ENCODE assay signal across 8 cellular contexts in the genomic region with DNA sequence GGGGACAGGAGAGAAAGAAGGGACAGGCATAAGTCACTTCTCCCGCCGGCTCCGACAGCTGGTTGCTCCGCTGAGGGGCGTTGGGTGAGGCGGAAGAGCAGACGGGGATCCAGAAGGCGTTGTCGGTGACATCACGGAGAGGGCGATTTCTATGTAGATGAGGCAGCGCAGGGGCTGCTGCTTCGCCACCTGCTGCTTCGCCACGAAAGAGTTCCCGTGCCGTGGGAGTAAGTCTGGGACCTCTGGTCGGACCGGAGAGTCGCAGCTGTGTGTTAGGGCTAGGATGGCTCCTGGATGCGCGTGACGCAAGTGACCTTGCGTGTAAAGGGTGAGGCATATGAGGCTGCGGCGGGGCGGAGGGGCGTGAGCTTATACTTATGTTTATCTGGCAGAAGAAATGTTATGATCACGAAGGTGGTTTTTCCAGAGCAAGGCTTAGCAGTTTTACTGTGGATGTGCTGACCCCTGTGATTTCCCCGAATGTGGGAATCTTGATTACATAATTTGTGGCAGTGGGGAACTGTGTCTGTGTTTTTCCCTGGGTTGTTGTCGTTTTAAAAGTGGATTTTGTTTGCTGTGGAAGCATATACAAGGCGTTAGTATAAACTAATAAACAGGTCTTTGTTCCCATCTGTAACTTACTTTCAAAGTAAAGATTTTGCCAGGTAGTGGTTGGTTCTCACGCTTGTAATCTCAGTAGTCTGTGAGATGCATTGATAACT. TPM values are rescaled to one million over a fixed set of nuclear protein-coding genes. Genes with fewer than 3 reads are reported as not detected.
DNase-seq lines count a peak whose midpoint lies in the region; ATAC-seq lines count a peak whose summit lies in the region.
"Not testable (repeated sequence)": the region's sequence is repeated elsewhere in the genome, so short reads cannot be mapped to it uniquely, and the experiment has no call there.

No MANE protein-coding gene starts in this region.

- not testable (repeated sequence) for H3K9me3 Mint-ChIP-seq in IgD-negative memory B cell; natural killer cell treated with Interleukin-12 subunit alpha and Interleukin-12 subunit beta and Interleukin-15 and Interleukin-18, amount 100 ng/mL, for 72 hours

- H3K27ac Mint-ChIP-seq in IgD-negative memory B cell, result peak overlapping the region; percentile 92 to 100 (median 99)
- H3K27ac Mint-ChIP-seq in natural killer cell treated with Interleukin-12 subunit alpha and Interleukin-12 subunit beta and Interleukin-15 and Interleukin-18, amount 100 ng/mL, for 72 hours, result peak overlapping the region; percentile 96 to 99

- H3K4me1 Mint-ChIP-seq in IgD-negative memory B cell, result peaks cover 5 to 15% (median 14%) of the 10 kb centered on the region in 3 donors
- peaks cover 13 to 14% of the 10 kb centered on the region in 2 donors for H3K4me1 Mint-ChIP-seq in natural killer cell treated with Interleukin-12 subunit alpha and Interleukin-12 subunit beta and Interleukin-15 and Interleukin-18, amount 100 ng/mL, for 72 hours (ENCODE audit: low read depth in 2 of 2)

- H3K4me3 Mint-ChIP-seq in IgD-negative memory B cell, result peak overlapping the region; percentile 79 to 98 (median 92)
- H3K4me3 Mint-ChIP-seq in natural killer cell treated with Interleukin-12 subunit alpha and Interleukin-12 subunit beta and Interleukin-15 and Interleukin-18, amount 100 ng/mL, for 72 hours, result peak overlapping the region; percentile 90

- peak; percentile 83 for ATAC-seq in GM21717 (IDR thresholded peaks at IDR 0.05; ENCODE audit: unreplicated experiment)
- peak; percentile 87 to 88 for ATAC-seq in natural killer cell treated with Interleukin-12 subunit alpha and Interleukin-12 subunit beta and Interleukin-15 and Interleukin-18, amount 100 ng/mL, for 72 hours

- not testable (repeated sequence) for H3K27me3 Mint-ChIP-seq in IgD-negative memory B cell; natural killer cell treated with Interleukin-12 subunit alpha and Interleukin-12 subunit beta and Interleukin-15 and Interleukin-18, amount 100 ng/mL, for 72 hours

- not testable (repeated sequence) for H3K36me3 Mint-ChIP-seq in IgD-negative memory B cell; natural killer cell treated with Interleukin-12 subunit alpha and Interleukin-12 subunit beta and Interleukin-15 and Interleukin-18, amount 100 ng/mL, for 72 hours

- peak; percentile 51 for DNase-seq in DMS153 treated with DMSO at 0.1 percent for 48 hours (lab: John Stamatoyannopoulos, UW; ENCODE audit: unreplicated experiment)
- peak; percentile 91 for DNase-seq in SHP77 treated with DMSO at 0.1 percent for 48 hours (lab: John Stamatoyannopoulos, UW)
- peak; percentile 91 for DNase-seq in activated effector memory CD4-positive, alpha-beta T cell treated with anti-CD3 and anti-CD28 coated beads, Interleukin-2, amount 50 U/mL, for 16 hours
- peak; percentile 36 for DNase-seq in fibroblast of the conjunctiva (ENCODE audit: low read depth)
- peak; percentile 85 for DNase-seq in natural killer cell treated with Interleukin-12 subunit alpha and Interleukin-12 subunit beta and Interleukin-15 and Interleukin-18, amount 100 ng/mL, for 72 hours (ENCODE audit: low spot score)
- DNase-seq in stimulated activated CD8-positive, alpha-beta memory T cell treated with anti-CD3 and anti-CD28 coated beads, Interleukin-7, amount 100 ng/mL, for 1 hour (ENCODE audit: low read depth in 2 of 2), result peak; percentile 41 to 47

RNA-seq across cellular contexts. Expression of a gene that starts 52.8 kb away (rescaled TPM):
- not detected for polyA plus RNA-seq in IgD-negative memory B cell
- not detected for total RNA-seq in natural killer cell treated with Interleukin-12 subunit alpha and Interleukin-12 subunit beta and Interleukin-15 and Interleukin-18, amount 100 ng/mL, for 72 hours

Comparison
In these comparisons a context has a peak if more than half of its experiments do, and no peak if none do; other contexts are left out.
1. Peak in every context shown above with its lines: DNase-seq and ATAC-seq.
2. DNase-seq: peak in every context shown above with its lines; median percentile 91 in SHP77 treated with DMSO at 0.1 percent for 48 hours; 91 in activated effector memory CD4-positive, alpha-beta T cell treated with anti-CD3 and anti-CD28 coated beads, Interleukin-2, amount 50 U/mL, for 16 hours; 85 in natural killer cell treated with Interleukin-12 subunit alpha and Interleukin-12 subunit beta and Interleukin-15 and Interleukin-18, amount 100 ng/mL, for 72 hours; 51 in DMS153 treated with DMSO at 0.1 percent for 48 hours; 44 in stimulated activated CD8-positive, alpha-beta memory T cell treated with anti-CD3 and anti-CD28 coated beads, Interleukin-7, amount 100 ng/mL, for 1 hour; 36 in fibroblast of the conjunctiva.